Comparison of ENCODE assay signal across 30 cellular contexts in the genomic region with DNA sequence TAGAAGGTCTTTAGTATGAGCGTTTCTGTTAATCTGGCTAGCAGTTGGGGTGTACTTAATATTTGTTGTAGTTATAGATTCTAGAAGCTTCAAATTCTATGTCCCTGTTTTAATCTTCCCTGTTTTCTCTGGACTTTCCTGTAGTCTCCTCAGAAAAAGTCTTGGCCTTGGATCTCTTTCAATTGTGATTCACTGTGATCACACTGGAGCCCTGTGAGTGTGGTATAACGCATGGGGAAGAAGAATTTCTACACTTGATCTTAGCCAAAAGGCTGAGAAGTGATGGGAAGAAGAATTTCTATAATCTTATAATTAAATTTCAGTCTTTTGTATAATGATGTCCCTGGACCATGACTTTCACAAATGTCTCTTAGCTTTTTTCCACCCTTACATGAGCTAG.
DNase-seq lines count a peak whose midpoint lies in the region; ATAC-seq lines count a peak whose summit lies in the region.
"Had no signal": no experiment of that assay in that cellular context is flagged by ENCODE, and none has a peak within 500 bp of the region (broad histone marks: within the 10 kb centered on the region; RNA-seq: fewer than 3 reads in every experiment).

No MANE protein-coding gene starts in this region.

- no peak for ATAC-seq in HG02642 (IDR thresholded peaks at IDR 0.05; ENCODE audit: poor library complexity, unreplicated experiment)
- ATAC-seq: activated CD8-positive, alpha-beta T cell treated with anti-CD3 and anti-CD28 coated beads for 36 hours; left ventricle myocardium superior; naive thymus-derived CD4-positive, alpha-beta T cell; psoas muscle; sciatic nerve had no signal

- DNase-seq in ELR (ENCODE audit: low read depth) (peak; percentile 72), NCI-H226 (peak; percentile 4), fibroblast of the conjunctiva (ENCODE audit: low read depth) (peak; percentile 13), medulla oblongata (ENCODE audit: extremely low spot score) (no peak), NCI-H446 treated with DMSO at 0.1 percent for 48 hours (lab: John Stamatoyannopoulos, UW) (no peak), NCI-H1417 (lab: John Stamatoyannopoulos, UW) (no peak)
- DNase-seq: activated CD8-positive, alpha-beta memory T cell treated with anti-CD3 and anti-CD28 coated beads, Interleukin-2, amount 50 U/mL, for 48 hours; activated CD8-positive, alpha-beta T cell treated with anti-CD3 and anti-CD28 coated beads for 36 hours; activated naive CD4-positive, alpha-beta T cell treated with anti-CD3 and anti-CD28 coated beads for 36 hours; amniotic stem cell; brain microvascular endothelial cell; Calu3; cerebellar nuclear complex; DMS79; H7; left ventricle myocardium superior; midbrain; naive thymus-derived CD4-positive, alpha-beta T cell; NCI-H2107; NCI-H446; NCI-H774; nucleus accumbens; Peyer's patch; psoas muscle; SHP77; stimulated activated CD4-positive, alpha-beta T cell treated with anti-CD3 and anti-CD28 coated beads, Interleukin-4, amount 100 ng/mL, for 1 hour; stomach; thyroid gland had no signal

Comparison
In these comparisons a context has a peak if more than half of its experiments do, and no peak if none do; other contexts are left out.
1. DNase-seq: peak in ELR (single experiment), NCI-H226 (single experiment) and fibroblast of the conjunctiva (single experiment); none in medulla oblongata (single experiment), NCI-H446 treated with DMSO at 0.1 percent for 48 hours (single experiment) and NCI-H1417 (0 of 3).